ENCODE assay signal across 1 cellular context in the genomic region with DNA sequence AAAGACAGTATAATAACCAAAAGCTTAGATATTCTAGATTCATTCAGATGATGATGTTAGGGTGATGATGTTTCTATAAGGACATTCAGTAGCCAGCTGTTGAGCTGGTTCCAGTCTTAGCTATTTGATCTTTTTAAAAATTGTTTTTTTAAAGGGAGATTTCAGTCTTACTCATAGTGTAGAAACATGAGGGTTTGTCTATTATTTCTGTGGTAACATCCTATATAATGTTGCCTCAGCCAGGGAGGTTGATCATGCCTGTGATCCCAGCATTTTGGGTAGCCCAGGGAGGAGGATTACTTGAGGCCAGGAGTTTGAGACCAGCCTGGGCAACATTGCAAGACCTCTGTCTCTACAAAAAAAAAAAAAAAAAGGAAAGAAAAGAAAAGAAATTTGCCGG.
TF ChIP-seq lines count a peak whose summit lies in the region.

No MANE protein-coding gene starts in this region.

TF ChIP-seq in GM12878, 131 proteins besides CTCF, POLR2A, EP300 and RAD21 (continued from another document):
- TF ChIP-seq, protein P1, sequence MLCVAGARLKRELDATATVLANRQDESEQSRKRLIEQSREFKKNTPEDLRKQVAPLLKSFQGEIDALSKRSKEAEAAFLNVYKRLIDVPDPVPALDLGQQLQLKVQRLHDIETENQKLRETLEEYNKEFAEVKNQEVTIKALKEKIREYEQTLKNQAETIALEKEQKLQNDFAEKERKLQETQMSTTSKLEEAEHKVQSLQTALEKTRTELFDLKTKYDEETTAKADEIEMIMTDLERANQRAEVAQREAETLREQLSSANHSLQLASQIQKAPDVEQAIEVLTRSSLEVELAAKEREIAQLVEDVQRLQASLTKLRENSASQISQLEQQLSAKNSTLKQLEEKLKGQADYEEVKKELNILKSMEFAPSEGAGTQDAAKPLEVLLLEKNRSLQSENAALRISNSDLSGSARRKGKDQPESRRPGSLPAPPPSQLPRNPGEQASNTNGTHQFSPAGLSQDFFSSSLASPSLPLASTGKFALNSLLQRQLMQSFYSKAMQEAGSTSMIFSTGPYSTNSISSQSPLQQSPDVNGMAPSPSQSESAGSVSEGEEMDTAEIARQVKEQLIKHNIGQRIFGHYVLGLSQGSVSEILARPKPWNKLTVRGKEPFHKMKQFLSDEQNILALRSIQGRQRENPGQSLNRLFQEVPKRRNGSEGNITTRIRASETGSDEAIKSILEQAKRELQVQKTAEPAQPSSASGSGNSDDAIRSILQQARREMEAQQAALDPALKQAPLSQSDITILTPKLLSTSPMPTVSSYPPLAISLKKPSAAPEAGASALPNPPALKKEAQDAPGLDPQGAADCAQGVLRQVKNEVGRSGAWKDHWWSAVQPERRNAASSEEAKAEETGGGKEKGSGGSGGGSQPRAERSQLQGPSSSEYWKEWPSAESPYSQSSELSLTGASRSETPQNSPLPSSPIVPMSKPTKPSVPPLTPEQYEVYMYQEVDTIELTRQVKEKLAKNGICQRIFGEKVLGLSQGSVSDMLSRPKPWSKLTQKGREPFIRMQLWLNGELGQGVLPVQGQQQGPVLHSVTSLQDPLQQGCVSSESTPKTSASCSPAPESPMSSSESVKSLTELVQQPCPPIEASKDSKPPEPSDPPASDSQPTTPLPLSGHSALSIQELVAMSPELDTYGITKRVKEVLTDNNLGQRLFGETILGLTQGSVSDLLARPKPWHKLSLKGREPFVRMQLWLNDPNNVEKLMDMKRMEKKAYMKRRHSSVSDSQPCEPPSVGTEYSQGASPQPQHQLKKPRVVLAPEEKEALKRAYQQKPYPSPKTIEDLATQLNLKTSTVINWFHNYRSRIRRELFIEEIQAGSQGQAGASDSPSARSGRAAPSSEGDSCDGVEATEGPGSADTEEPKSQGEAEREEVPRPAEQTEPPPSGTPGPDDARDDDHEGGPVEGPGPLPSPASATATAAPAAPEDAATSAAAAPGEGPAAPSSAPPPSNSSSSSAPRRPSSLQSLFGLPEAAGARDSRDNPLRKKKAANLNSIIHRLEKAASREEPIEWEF (IDR thresholded peaks at IDR 0.05; ENCODE audit: insufficient replicate concordance, low read depth, low read length), result no peak
